25 cellular contexts compared by ENCODE assay signal in genomic region chr11:10762913-10763421, GRCh38. TPM values are rescaled to one million over a fixed set of nuclear protein-coding genes. Genes with fewer than 3 reads are reported as not detected.
DNase-seq lines count a peak whose midpoint lies in the region; ATAC-seq, FAIRE-seq and TF ChIP-seq lines count a peak whose summit lies in the region.
"Had no signal": no experiment of that assay in that cellular context is flagged by ENCODE, and none has a peak within 500 bp of the region (broad histone marks: within the 10 kb centered on the region; RNA-seq: fewer than 3 reads in every experiment).

No MANE protein-coding gene starts in this region.

- POLR2A ChIA-PET in HepG2 (lab: Yijun Ruan, JAX): no interaction called here

- H3K27me3 ChIP-seq in HepG2 (ENCODE audit: control insufficient read depth in 1 of 2, insufficient read depth in 2 of 2, low read length in 2 of 2): no peaks in the 10 kb centered on the region
- H3K27me3 ChIP-seq in right lobe of liver: no peaks in the 10 kb centered on the region
- no peaks in the 10 kb centered on the region for H3K27me3 ChIP-seq in sigmoid colon
- H3K27me3 ChIP-seq in GM23338 (ENCODE audit: insufficient read depth): no peaks in the 10 kb centered on the region
- H3K27me3 ChIP-seq: breast epithelium, colonic mucosa, heart right ventricle, SJSA1 had no signal

- BruUV-seq in HepG2 (replicated peaks; lab: Mats Ljungman, UMichigan): no TSS peak

- H3K9me3 ChIP-seq in HepG2 (ENCODE audit: low read length) (no peaks in the 10 kb centered on the region), right lobe of liver (no peaks in the 10 kb centered on the region), sigmoid colon (no peaks in the 10 kb centered on the region)
- H3K9me3 ChIP-seq: breast epithelium, colonic mucosa, heart right ventricle, psoas muscle, SJSA1 had no signal

- TF ChIP-seq EP300 in HepG2 (IDR thresholded peaks at IDR 0.05; ENCODE audit: low read depth in 2 of 2, low read length in 2 of 2): no peak
- no peak for TF ChIP-seq EP300 in HepG2 (CRISPR knock-in tag; IDR thresholded peaks at IDR 0.05; ENCODE audit: borderline replicate concordance)
- TF ChIP-seq EP300 in sigmoid colon (IDR thresholded peaks at IDR 0.05): no peak

- H3F3A ChIP-seq in GM23338 (replicated peaks; ENCODE audit: low read depth): no peaks in the 10 kb centered on the region

- ATAC-seq in HepG2 (no peak), right lobe of liver (no peak), GM21786 (IDR thresholded peaks at IDR 0.05; ENCODE audit: unreplicated experiment) (peak; percentile 44), HG03457 (IDR thresholded peaks at IDR 0.05; ENCODE audit: unreplicated experiment) (peak; percentile 50), GM23338 (no peak)
- ATAC-seq in stimulated activated naive CD8-positive, alpha-beta T cell treated with anti-CD3 and anti-CD28 coated beads, Interleukin-15, amount 100 ng/mL, for 72 hours: no peak
- ATAC-seq: heart right ventricle, left colon, psoas muscle had no signal

- TF ChIP-seq POLR2A in HepG2 (IDR thresholded peaks at IDR 0.05; ENCODE audit: insufficient read depth in 1 of 2, low read depth in 2 of 2, low read length in 2 of 2) (no peak), right lobe of liver (IDR thresholded peaks at IDR 0.05) (no peak), sigmoid colon (IDR thresholded peaks at IDR 0.05) (no peak)

- H3K36me3 ChIP-seq in HepG2 (replicated peaks in 1 of 2; ENCODE audit: control insufficient read depth in 1 of 2, insufficient read depth in 2 of 2, low read length in 2 of 2) (peaks cover 13 to 49% of the 10 kb centered on the region in 2 experiments), right lobe of liver (peaks cover 13 to 78% (median 32%) of the 10 kb centered on the region in 4 donors), sigmoid colon (peaks cover 8 to 93% (median 61%) of the 10 kb centered on the region in 4 donors), GM23338 (ENCODE audit: insufficient read depth) (peaks cover 17% of the 10 kb centered on the region; the same call in 1 of the 2 replicates)

- peaks cover 16% of the 10 kb centered on the region for H3K4me1 Mint-ChIP-seq in GM23338
- H3K4me1 Mint-ChIP-seq in stimulated activated naive CD8-positive, alpha-beta T cell treated with anti-CD3 and anti-CD28 coated beads, Interleukin-15, amount 100 ng/mL, for 72 hours: no peaks in the 10 kb centered on the region

- H3K79me2 ChIP-seq in HepG2 (ENCODE audit: insufficient read depth, low read length) (no peaks in the 10 kb centered on the region), GM23338 (replicated peaks; ENCODE audit: insufficient read depth) (no peaks in the 10 kb centered on the region)

- no peak for DNase-seq in HepG2 (ENCODE audit: low spot score)
- DNase-seq in right lobe of liver: no peak
- no peak for DNase-seq in sigmoid colon
- no peak for DNase-seq in stimulated activated CD4-positive, alpha-beta T cell treated with anti-CD3 and anti-CD28 coated beads, Interleukin-4, amount 100 ng/mL, for 1 hour
- DNase-seq in GM23338 (ENCODE audit: low spot score): no peak
- no peak for DNase-seq in stimulated activated naive CD8-positive, alpha-beta T cell treated with anti-CD3 and anti-CD28 coated beads, Interleukin-15, amount 100 ng/mL, for 72 hours
- DNase-seq: 8988T; activated CD4-positive, alpha-beta T cell treated with anti-CD3 and anti-CD28 coated beads for 1 hour; amniotic stem cell; CD4-positive, CD25-positive, alpha-beta regulatory T cell; colonic mucosa; effector memory CD4-positive, alpha-beta T cell; erythroblast; H9; heart right ventricle; left colon; NCI-H187 treated with DMSO at 0.1 percent for 48 hours; NCI-H526; psoas muscle had no signal

- no peaks in the 10 kb centered on the region for H3K9me2 ChIP-seq in GM23338 (ENCODE audit: insufficient read depth)

- no peak overlapping the region for H3K27ac Mint-ChIP-seq in GM23338
- no peak overlapping the region for H3K27ac Mint-ChIP-seq in stimulated activated naive CD8-positive, alpha-beta T cell treated with anti-CD3 and anti-CD28 coated beads, Interleukin-15, amount 100 ng/mL, for 72 hours
- H3K27ac Mint-ChIP-seq: CD4-positive, CD25-positive, alpha-beta regulatory T cell; H9; type B pancreatic cell had no signal

- H3K36me3 Mint-ChIP-seq in GM23338 (ENCODE audit: low read depth): peaks cover 25% of the 10 kb centered on the region

- intact Hi-C loops in HepG2 (cut with micrococcal nuclease; ENCODE audit: unreplicated experiment) (no loop called here), right lobe of liver (cut with DNase I) (no loop called here), sigmoid colon (cut with DNase I) (no loop called here)

- H3K4me1 ChIP-seq in HepG2 (ENCODE audit: insufficient read depth, low read length): peaks cover 13% of the 10 kb centered on the region
- H3K4me1 ChIP-seq in right lobe of liver: peaks cover 0 to 3% (median 0%) of the 10 kb centered on the region in 4 donors
- H3K4me1 ChIP-seq in sigmoid colon: no peaks in the 10 kb centered on the region
- H3K4me1 ChIP-seq in GM23338 (ENCODE audit: insufficient read depth): peaks cover 16% of the 10 kb centered on the region
- H3K4me1 ChIP-seq: breast epithelium, colonic mucosa, psoas muscle, SJSA1 had no signal

- H3K4me2 ChIP-seq in HepG2 (ENCODE audit: low read depth, low read length): no peak overlapping the region
- H3K4me2 ChIP-seq in GM23338: no peak overlapping the region

- H3K9ac ChIP-seq in HepG2 (ENCODE audit: insufficient read depth, low read depth, low read length): no peak overlapping the region

- H3K4me3 ChIP-seq in HepG2 (replicated peaks in 1 of 3; ENCODE audit: insufficient read depth in 1 of 3, low read depth in 2 of 3, low read length in 3 of 3): no peak overlapping the region
- no peak overlapping the region for H3K4me3 ChIP-seq in right lobe of liver
- H3K4me3 ChIP-seq in sigmoid colon: no peak overlapping the region
- no peak overlapping the region for H3K4me3 ChIP-seq in GM23338
- H3K4me3 ChIP-seq: breast epithelium, colonic mucosa, heart right ventricle, psoas muscle, SJSA1 had no signal

- no peak overlapping the region for H3K27ac ChIP-seq in HepG2 (ENCODE audit: extremely low read length, insufficient read depth, low read length)
- H3K27ac ChIP-seq in right lobe of liver: no peak overlapping the region
- no peak overlapping the region for H3K27ac ChIP-seq in sigmoid colon
- H3K27ac ChIP-seq in GM23338 (ENCODE audit: low read depth): no peak overlapping the region
- H3K27ac ChIP-seq: breast epithelium, colonic mucosa, heart right ventricle, HL-60, psoas muscle, SJSA1 had no signal

- CTCF ChIA-PET in HepG2 (lab: Yijun Ruan, JAX; ENCODE audit: low intra/inter-chr PET ratio, low total read pairs): no interaction called here

- no peak for FAIRE-seq in HepG2 (lab: Jason Lieb, UNC)

- H3K4me3 Mint-ChIP-seq in GM23338: no peak overlapping the region
- no peak overlapping the region for H3K4me3 Mint-ChIP-seq in stimulated activated naive CD8-positive, alpha-beta T cell treated with anti-CD3 and anti-CD28 coated beads, Interleukin-15, amount 100 ng/mL, for 72 hours
- H3K4me3 Mint-ChIP-seq: CD4-positive, CD25-positive, alpha-beta regulatory T cell; H9; type B pancreatic cell had no signal

- WGBS in HepG2 (ENCODE audit: low lambda C conversion rate): 89% methylated on average over 4 of the region's 4 CpGs
- WGBS in right lobe of liver (ENCODE audit: insufficient coverage, low coverage, low lambda C conversion rate, missing lambda C conversion rate): 98% methylated on average over 4 of the region's 4 CpGs
- 90 to 98% methylated on average over 4 of the region's 4 CpGs for WGBS in sigmoid colon, 2 donors

- H3K9me3 Mint-ChIP-seq in GM23338: no peaks in the 10 kb centered on the region
- no peaks in the 10 kb centered on the region for H3K9me3 Mint-ChIP-seq in stimulated activated naive CD8-positive, alpha-beta T cell treated with anti-CD3 and anti-CD28 coated beads, Interleukin-15, amount 100 ng/mL, for 72 hours
- H3K9me3 Mint-ChIP-seq: CD4-positive, CD25-positive, alpha-beta regulatory T cell; H9; type B pancreatic cell had no signal

- in situ Hi-C loops in HepG2 (cut with HindIII; ENCODE audit: extremely low pct_ligation_motif_present, low pct_unique_long_range_greater_than_20kb): no loop called here

- no peaks in the 10 kb centered on the region for H3K27me3 Mint-ChIP-seq in GM23338 (ENCODE audit: insufficient read depth, low read depth, poor library complexity)
- H3K27me3 Mint-ChIP-seq in stimulated activated naive CD8-positive, alpha-beta T cell treated with anti-CD3 and anti-CD28 coated beads, Interleukin-15, amount 100 ng/mL, for 72 hours: no peaks in the 10 kb centered on the region
- H3K27me3 Mint-ChIP-seq: CD4-positive, CD25-positive, alpha-beta regulatory T cell; type B pancreatic cell had no signal

- no peak overlapping the region for H2AFZ ChIP-seq in HepG2 (ENCODE audit: low read length)
- no peak overlapping the region for H2AFZ ChIP-seq in GM23338

- TF ChIP-seq CTCF in HepG2 (CRISPR knock-in tag; IDR thresholded peaks at IDR 0.05): no peak
- no peak for TF ChIP-seq CTCF in right lobe of liver (IDR thresholded peaks at IDR 0.05)
- TF ChIP-seq CTCF in sigmoid colon (IDR thresholded peaks at IDR 0.05): no peak
- TF ChIP-seq CTCF in GM23338 (conservative IDR thresholded peaks at IDR 0.05; ENCODE audit: low read depth in 2 of 2): no peak

- no peak for TF ChIP-seq RAD21 in HepG2 (CRISPR knock-in tag; IDR thresholded peaks at IDR 0.05)

- H4K20me1 ChIP-seq in HepG2 (ENCODE audit: insufficient read depth, low read length): no peaks in the 10 kb centered on the region
- no peaks in the 10 kb centered on the region for H4K20me1 ChIP-seq in GM23338 (replicated peaks; ENCODE audit: insufficient read depth)

RNA-seq across cellular contexts. Expression of gene CTR9, which starts 11.9 kb away (rescaled TPM):
- total RNA-seq in HepG2 (2016; rRNA removed; fragmentation: Illumina TruSeq; extraction: Trizol) (22.1 and 35.9 TPM in 2 replicates), right lobe of liver (10 to 100 TPM; 15.9 to 38.9 (median 20.0) TPM), sigmoid colon (10 to 100 TPM; 11.6 to 18.4 (median 15.7) TPM)
- total RNA-seq in HepG2 (2016; cell fraction: cytosol; rRNA removed; fragmentation: Illumina TruSeq; extraction: Trizol; ENCODE audit: low read depth): 2.4 and 2.7 TPM in 2 replicates
- total RNA-seq in HepG2 (2016; cell fraction: insoluble cytoplasmic fraction; rRNA removed; fragmentation: Illumina TruSeq; extraction: Trizol): 20.3 and 33.1 TPM in 2 replicates
- 7.5 and 8.7 TPM in 2 replicates for total RNA-seq in HepG2 (2016; cell fraction: membrane; rRNA removed; fragmentation: Illumina TruSeq; extraction: Trizol)
- total RNA-seq in HepG2 (2016; cell fraction: nucleus; rRNA removed; fragmentation: Illumina TruSeq; extraction: Trizol): 14.9 and 16.5 TPM in 2 replicates
- polyA plus RNA-seq in HepG2 (2011; rRNA removed) (6.1 and 6.6 TPM in 2 replicates), sigmoid colon (10 to 100 TPM; 15.3 to 18.4 (median 15.6) TPM), GM23338 (2016; fragmentation: Nextera tagmentation; extraction: Ambion mirVana) (25.1 and 29.0 TPM in 2 replicates)
- polyA plus RNA-seq in HepG2 (2011; cell fraction: cytosol; rRNA removed): 3.1 and 4.9 TPM in 2 replicates
- 2.9 and 4.3 TPM in 2 replicates for polyA plus RNA-seq in HepG2 (2011; cell fraction: nucleus; rRNA removed)
- polyA plus RNA-seq in HepG2 (2012): 9.8 and 14.0 TPM in 2 replicates
- polyA plus RNA-seq in HepG2 (2016; cell fraction: cytosol; fragmentation: Illumina TruSeq; extraction: Trizol; ENCODE audit: low read depth): 0.71 and 0.75 TPM in 2 replicates
- polyA plus RNA-seq in HepG2 (2016; cell fraction: insoluble cytoplasmic fraction; fragmentation: Illumina TruSeq; extraction: Trizol; ENCODE audit: low read depth): 31.0 and 31.2 TPM in 2 replicates
- 1.8 and 2.6 TPM in 2 replicates for polyA plus RNA-seq in HepG2 (2016; cell fraction: membrane; fragmentation: Illumina TruSeq; extraction: Trizol; ENCODE audit: low read depth)
- polyA plus RNA-seq in HepG2 (2016; cell fraction: nucleus; fragmentation: Illumina TruSeq; extraction: Trizol; ENCODE audit: insufficient read depth, low read depth): 15.6 and 16.5 TPM in 2 replicates
- polyA minus RNA-seq in HepG2 (2011; rRNA and poly(A)+ RNA removed; ENCODE audit: low replicate concordance): 3.0 and 9.8 TPM in 2 replicates
- polyA minus RNA-seq in HepG2 (2011; cell fraction: cytosol; rRNA and poly(A)+ RNA removed): 8.4 and 12.7 TPM in 2 replicates
- polyA minus RNA-seq in HepG2 (2011; cell fraction: nucleus; rRNA and poly(A)+ RNA removed): 14.3 and 19.4 TPM in 2 replicates
- 32.7 and 33.3 TPM in 2 replicates for total RNA-seq in GM23338 (2014; rRNA removed; shearing (Covaris generic))

RNA-seq across cellular contexts. Expression of gene EIF4G2, which starts 45.8 kb away (rescaled TPM):
- total RNA-seq in HepG2 (2016; rRNA removed; fragmentation: Illumina TruSeq; extraction: Trizol) (546 and 803 TPM in 2 replicates), right lobe of liver (100 to 1,000 TPM; 229 to 373 (median 302) TPM), sigmoid colon (100 to 1,000 TPM; 425 to 581 (median 497) TPM)
- total RNA-seq in HepG2 (2016; cell fraction: cytosol; rRNA removed; fragmentation: Illumina TruSeq; extraction: Trizol; ENCODE audit: low read depth): 73.8 and 95.4 TPM in 2 replicates
- 522 and 797 TPM in 2 replicates for total RNA-seq in HepG2 (2016; cell fraction: insoluble cytoplasmic fraction; rRNA removed; fragmentation: Illumina TruSeq; extraction: Trizol)
- total RNA-seq in HepG2 (2016; cell fraction: membrane; rRNA removed; fragmentation: Illumina TruSeq; extraction: Trizol): 313 and 368 TPM in 2 replicates
- total RNA-seq in HepG2 (2016; cell fraction: nucleus; rRNA removed; fragmentation: Illumina TruSeq; extraction: Trizol): 384 and 431 TPM in 2 replicates
- polyA plus RNA-seq in HepG2 (2011; rRNA removed) (290 and 362 TPM in 2 replicates), sigmoid colon (100 to 1,000 TPM; 301 to 409 (median 326) TPM), GM23338 (2016; fragmentation: Nextera tagmentation; extraction: Ambion mirVana) (312 and 358 TPM in 2 replicates)
- 158 and 238 TPM in 2 replicates for polyA plus RNA-seq in HepG2 (2011; cell fraction: cytosol; rRNA removed)
- 257 and 286 TPM in 2 replicates for polyA plus RNA-seq in HepG2 (2011; cell fraction: nucleus; rRNA removed)
- polyA plus RNA-seq in HepG2 (2012): 312 and 316 TPM in 2 replicates
- polyA plus RNA-seq in HepG2 (2016; cell fraction: cytosol; fragmentation: Illumina TruSeq; extraction: Trizol; ENCODE audit: low read depth): 33.7 and 42.4 TPM in 2 replicates
- 793 and 841 TPM in 2 replicates for polyA plus RNA-seq in HepG2 (2016; cell fraction: insoluble cytoplasmic fraction; fragmentation: Illumina TruSeq; extraction: Trizol; ENCODE audit: low read depth)
- polyA plus RNA-seq in HepG2 (2016; cell fraction: membrane; fragmentation: Illumina TruSeq; extraction: Trizol; ENCODE audit: low read depth): 156 and 196 TPM in 2 replicates
- polyA plus RNA-seq in HepG2 (2016; cell fraction: nucleus; fragmentation: Illumina TruSeq; extraction: Trizol; ENCODE audit: insufficient read depth, low read depth): 494 and 516 TPM in 2 replicates
- 292 and 575 TPM in 2 replicates for polyA minus RNA-seq in HepG2 (2011; rRNA and poly(A)+ RNA removed; ENCODE audit: low replicate concordance)
- 452 and 495 TPM in 2 replicates for polyA minus RNA-seq in HepG2 (2011; cell fraction: cytosol; rRNA and poly(A)+ RNA removed)
- polyA minus RNA-seq in HepG2 (2011; cell fraction: nucleus; rRNA and poly(A)+ RNA removed): 406 and 495 TPM in 2 replicates
- 788 and 801 TPM in 2 replicates for total RNA-seq in GM23338 (2014; rRNA removed; shearing (Covaris generic))

Comparison
In these comparisons a context has a peak if more than half of its experiments do, and no peak if none do; other contexts are left out.
1. ATAC-seq: peak in GM21786 (single experiment) and HG03457 (single experiment); none in HepG2 (single experiment), right lobe of liver (0 of 4), GM23338 (single experiment) and stimulated activated naive CD8-positive, alpha-beta T cell treated with anti-CD3 and anti-CD28 coated beads, Interleukin-15, amount 100 ng/mL, for 72 hours (single experiment).